In genomic region chr5:140875085-140876065, GRCh38 we compare ENCODE assay signal across 12 cellular contexts. TPM values are rescaled to one million over a fixed set of nuclear protein-coding genes. Genes with fewer than 3 reads are reported as not detected.
A peak's percentile ranks its signal among the peaks of the same experiment; 100 is the strongest.
DNase-seq lines count a peak whose midpoint lies in the region; ATAC-seq and TF ChIP-seq lines count a peak whose summit lies in the region.
"Had no signal": no experiment of that assay in that cellular context is flagged by ENCODE, and none has a peak within 500 bp of the region (broad histone marks: within the 10 kb centered on the region; RNA-seq: fewer than 3 reads in every experiment).

TSS of gene PCDHA12 (plus strand) at chr5:140875308. CDS start at chr5:140875473, 165 bp downstream.

- H2BK5ac ChIP-seq in trophoblast cell (ENCODE audit: low read depth, low read length, poor library complexity) = no peak within 1 kb of the TSS

- H3K27ac ChIP-seq in Panc1 (ENCODE audit: low read length) = peak within 1 kb of the TSS; percentile 55
- no peak within 1 kb of the TSS for H3K27ac ChIP-seq in iPS DF 6.9 (ENCODE audit: low read length)
- peak within 1 kb of the TSS; percentile 36 for H3K27ac ChIP-seq in trophoblast cell (ENCODE audit: low read depth, low read length)
- no peak within 1 kb of the TSS for H3K27ac ChIP-seq in ascending aorta
- H3K27ac ChIP-seq: brain microvascular endothelial cell had no signal

- H4K12ac ChIP-seq in trophoblast cell (ENCODE audit: low read depth, low read length) = peak within 1 kb of the TSS; percentile 11

- DNase-seq in G401 (ENCODE audit: low spot score) (peak; percentile 66), Panc1 (ENCODE audit: low read depth, low spot score) (no peak), iPS DF 6.9 (ENCODE audit: low read depth, low spot score) (no peak), trophoblast cell (no peak), HUDEP-2 (lab: John Stamatoyannopoulos, UW; ENCODE audit: unreplicated experiment in 76 of 76) (no peak), ascending aorta (ENCODE audit: low spot score in 2 of 2) (no peak)
- DNase-seq: activated CD8-positive, alpha-beta memory T cell treated with anti-CD3 and anti-CD28 coated beads, Interleukin-2, amount 50 U/mL, for 4 hours; brain microvascular endothelial cell; Caco-2; NCI-H446 treated with DMSO at 0.1 percent for 48 hours had no signal

- H3K79me2 ChIP-seq in trophoblast cell (ENCODE audit: control insufficient read depth, insufficient read depth, low read length, poor library complexity) = peaks cover 2% of the 10 kb centered on the region

- TF ChIP-seq CTCF in Panc1 (IDR thresholded peaks at IDR 0.05) (peak; percentile 70), ascending aorta (IDR thresholded peaks at IDR 0.05) (no peak)

- H3K4me1 ChIP-seq in Panc1 (ENCODE audit: control insufficient read depth, insufficient read depth, low read length) (no peaks in the 10 kb centered on the region), iPS DF 6.9 (ENCODE audit: control insufficient read depth, insufficient read depth, low read length) (peaks cover 2% of the 10 kb centered on the region; the same call in 1 of the 2 replicates), trophoblast cell (ENCODE audit: control insufficient read depth in 1 of 2, insufficient read depth in 2 of 2, low read length in 2 of 2) (no peaks in the 10 kb centered on the region), ascending aorta (no peaks in the 10 kb centered on the region)
- H3K4me1 ChIP-seq: Caco-2 had no signal

- peak within 1 kb of the TSS; percentile 25 for H4K91ac ChIP-seq in trophoblast cell (ENCODE audit: low read depth, low read length)

- peak within 1 kb of the TSS; percentile 26 for H3K4ac ChIP-seq in trophoblast cell (ENCODE audit: low read depth, low read length)

- H3K27me3 ChIP-seq in Panc1 (ENCODE audit: control insufficient read depth, insufficient read depth, low read length) = no peaks in the 10 kb centered on the region
- no peaks in the 10 kb centered on the region for H3K27me3 ChIP-seq in iPS DF 6.9 (ENCODE audit: control insufficient read depth, insufficient read depth, low read length)
- no peaks in the 10 kb centered on the region for H3K27me3 ChIP-seq in trophoblast cell (ENCODE audit: insufficient read depth, low read length)
- H3K27me3 ChIP-seq in ascending aorta = no peaks in the 10 kb centered on the region
- H3K27me3 ChIP-seq: brain microvascular endothelial cell had no signal

- H4K8ac ChIP-seq in trophoblast cell (ENCODE audit: low read depth, low read length) = no peak within 1 kb of the TSS

- POLR2A ChIA-PET in Panc1 (lab: Charles Lee) = no interaction called here

- peak within 1 kb of the TSS; percentile 11 for H2AFZ ChIP-seq in trophoblast cell (ENCODE audit: insufficient read depth, low read length, poor library complexity)

- H3K23ac ChIP-seq in trophoblast cell (ENCODE audit: low read length) = no peak within 1 kb of the TSS

- peak within 1 kb of the TSS; percentile 18 for H3K9ac ChIP-seq in trophoblast cell (ENCODE audit: low read length)

- CTCF ChIA-PET in Panc1 (lab: Charles Lee) = interaction anchor here (1.8 kb wide), 1 partner anchor 165 kb away, joined by 15 read pairs; no protein-coding TSS in a partner anchor

- H3K4me2 ChIP-seq in trophoblast cell (ENCODE audit: low read length) = peak within 1 kb of the TSS; percentile 47

- H2BK120ac ChIP-seq in trophoblast cell (ENCODE audit: insufficient read depth, low read length, poor library complexity) = no peak within 1 kb of the TSS

- no CpG with 5 or more reads among the region's 47 CpGs for WGBS in iPS DF 6.9 (ENCODE audit: insufficient coverage, insufficient read length)
- no CpG with 5 or more reads among the region's 47 CpGs for WGBS in trophoblast cell (ENCODE audit: extremely low coverage, insufficient coverage, insufficient read length)

- H3K18ac ChIP-seq in trophoblast cell (ENCODE audit: low read length) = no peak within 1 kb of the TSS

- H3K79me1 ChIP-seq in trophoblast cell (ENCODE audit: low read length) = no peaks in the 10 kb centered on the region

- BruUV-seq in Panc1 (replicated peaks; lab: Mats Ljungman, UMichigan) = TSS peak; percentile 73

- intact Hi-C loops in Panc1 (cut with micrococcal nuclease; ENCODE audit: unreplicated experiment) (loop anchor here (2.0 kb wide), 1 partner anchor 165 kb away; no protein-coding TSS in a partner anchor), ascending aorta (cut with DNase I) (no loop called here)

- in situ Hi-C loops in G401 (cut with HindIII; ENCODE audit: low sequenced_read_pairs) = no loop called here
- in situ Hi-C loops in Panc1 (cut with HindIII; ENCODE audit: low pct_unique_long_range_greater_than_20kb, low sequenced_read_pairs) = no loop called here

- H2AK5ac ChIP-seq in trophoblast cell (ENCODE audit: low read length) = no peak within 1 kb of the TSS

- peak within 1 kb of the TSS; percentile 53 to 66 for H3K4me3 ChIP-seq in Panc1 (ENCODE audit: low read depth in 2 of 2, low read length in 2 of 2)
- peak within 1 kb of the TSS; percentile 59; the same call in 1 of the 2 replicates for H3K4me3 ChIP-seq in iPS DF 6.9 (ENCODE audit: low read length)
- H3K4me3 ChIP-seq in trophoblast cell (ENCODE audit: low read depth, low read length) = peak within 1 kb of the TSS; percentile 79
- H3K4me3 ChIP-seq in ascending aorta = no peak within 1 kb of the TSS

- H2BK12ac ChIP-seq in trophoblast cell (ENCODE audit: low read length) = no peak within 1 kb of the TSS

- H3K9me3 ChIP-seq in Panc1 (ENCODE audit: control insufficient read depth, insufficient read depth, low read depth, low read length) (no peaks in the 10 kb centered on the region; the same call in 1 of the 2 replicates), iPS DF 6.9 (ENCODE audit: control insufficient read depth, insufficient read depth, low read length) (no peaks in the 10 kb centered on the region), trophoblast cell (ENCODE audit: insufficient read depth, low read depth, low read length) (peaks cover 9% of the 10 kb centered on the region), ascending aorta (peaks cover 24 to 60% of the 10 kb centered on the region in 2 donors)

- no peak within 1 kb of the TSS for H3K14ac ChIP-seq in trophoblast cell (ENCODE audit: low read length)

- ATAC-seq in Panc1 = peak; percentile 91
- ATAC-seq in HG02571 (IDR thresholded peaks at IDR 0.05; ENCODE audit: unreplicated experiment) = no peak
- no peak for ATAC-seq in GM18861 (IDR thresholded peaks at IDR 0.05; ENCODE audit: unreplicated experiment)

- H3K36me3 ChIP-seq in Panc1 (ENCODE audit: control insufficient read depth, insufficient read depth, low read length) (no peaks in the 10 kb centered on the region), iPS DF 6.9 (ENCODE audit: control insufficient read depth, insufficient read depth, low read length) (peaks cover 10% of the 10 kb centered on the region), trophoblast cell (ENCODE audit: control insufficient read depth in 1 of 2, insufficient read depth in 2 of 2, low read length in 2 of 2) (peaks cover 16 to 19% of the 10 kb centered on the region in 2 experiments), ascending aorta (no peaks in the 10 kb centered on the region)
- H3K36me3 ChIP-seq: brain microvascular endothelial cell had no signal

RNA-seq across cellular contexts. Expression of gene PCDHA12, which starts in this region (rescaled TPM):
- 3.0 and 8.2 TPM in 2 replicates for total RNA-seq in G401 (2014; rRNA removed; shearing (Covaris generic))
- total RNA-seq in Panc1 (2021; ENCODE audit: unreplicated experiment) = 10.0 TPM
- 14.3 TPM for polyA plus RNA-seq in Panc1 (2012; ENCODE audit: insufficient read length)
- polyA plus RNA-seq in trophoblast cell (2013) = 6.5 TPM in 2 replicates
- total RNA-seq in ascending aorta = not detected
- total RNA-seq: Caco-2 had no signal

Comparison
In these comparisons a context has a peak if more than half of its experiments do, and no peak if none do; other contexts are left out.
1. H3K27ac ChIP-seq: peak in Panc1 (single experiment) and trophoblast cell (single experiment); none in iPS DF 6.9 (single experiment) and ascending aorta (0 of 2).
2. H3K4me3 ChIP-seq: peak in Panc1 (2 of 2), iPS DF 6.9 (single experiment) and trophoblast cell (single experiment); none in ascending aorta (0 of 2).